In the genomic region with DNA sequence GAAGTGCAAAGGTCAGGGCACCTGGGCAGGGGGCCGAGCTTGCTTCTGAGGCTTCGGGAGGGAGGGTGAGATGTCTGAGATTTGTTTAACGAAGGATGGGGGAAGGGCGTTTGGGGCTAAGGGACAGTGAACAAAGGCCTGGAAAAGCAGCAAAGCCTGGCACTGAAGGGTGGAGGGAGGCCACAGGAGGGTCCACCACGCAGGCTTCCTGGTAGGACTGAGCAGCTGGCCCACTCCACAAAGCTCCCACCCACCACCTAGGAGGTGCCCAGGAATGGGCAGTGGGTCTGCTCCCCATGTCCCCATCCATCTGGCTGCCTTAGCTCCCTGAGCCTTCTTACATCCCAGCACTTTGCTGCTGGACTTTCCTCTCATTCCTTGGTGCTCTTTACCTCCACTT, we compare ENCODE assay signal across 16 cellular contexts. TPM values are rescaled to one million over a fixed set of nuclear protein-coding genes. Genes with fewer than 3 reads are reported as not detected.
A peak's percentile ranks its signal among the peaks of the same experiment; 100 is the strongest.
DNase-seq lines count a peak whose midpoint lies in the region; ATAC-seq and TF ChIP-seq lines count a peak whose summit lies in the region.
"Had no signal": no experiment of that assay in that cellular context is flagged by ENCODE, and none has a peak within 500 bp of the region (broad histone marks: within the 10 kb centered on the region; RNA-seq: fewer than 3 reads in every experiment).

No MANE protein-coding gene starts in this region.

- TF ChIP-seq CTCF in GM13976 (IDR thresholded peaks at IDR 0.05; ENCODE audit: borderline replicate concordance, control extremely low read depth, extremely low read depth, insufficient read depth, missing control alignments) (no peak), osteoblast (IDR thresholded peaks at IDR 0.05; ENCODE audit: extremely low read depth, low read depth, low read length) (no peak)

- H4K20me1 ChIP-seq in osteoblast (ENCODE audit: insufficient read depth, low read length) = no peaks in the 10 kb centered on the region

- DNase-seq in GM13976 (ENCODE audit: low spot score) = peak; percentile 3
- peak; percentile 72 for DNase-seq in mesenteric fat pad (ENCODE audit: low spot score)
- peak; percentile 54 for DNase-seq in osteoblast (ENCODE audit: insufficient read length, low spot score, missing footprints)
- no peak for DNase-seq in MG63
- DNase-seq in KBM-7 = no peak
- DNase-seq: BE2C; Caco-2; CD4-positive, alpha-beta memory T cell; DND-41; GDM1; GOT3 had no signal

- in situ Hi-C loops in GM13976 (cut with MboI; ENCODE audit: low sequenced_read_pairs, unreplicated experiment) (no loop called here), KBM-7 (cut with MboI; ENCODE audit: low pct_unique_long_range_greater_than_20kb, low sequenced_read_pairs) (no loop called here)

- H3K4me2 ChIP-seq in osteoblast (ENCODE audit: insufficient read depth, low read length) = no peak overlapping the region

- no peaks in the 10 kb centered on the region for H3K36me3 ChIP-seq in osteoblast (ENCODE audit: insufficient read depth, low read length)
- no peaks in the 10 kb centered on the region for H3K36me3 ChIP-seq in MG63
- H3K36me3 ChIP-seq: BE2C had no signal

- no peaks in the 10 kb centered on the region for H3K79me2 ChIP-seq in osteoblast (ENCODE audit: insufficient read depth, low read length)

- peaks cover 11% of the 10 kb centered on the region for H3K27me3 ChIP-seq in osteoblast (ENCODE audit: insufficient read depth, low read length)
- no peaks in the 10 kb centered on the region for H3K27me3 ChIP-seq in MG63
- H3K27me3 ChIP-seq: BE2C had no signal

- no peaks in the 10 kb centered on the region for H3K4me1 ChIP-seq in osteoblast (ENCODE audit: insufficient read depth, low read length)
- H3K4me1 ChIP-seq: BE2C, Caco-2 had no signal

- no peak for ATAC-seq in GM21576 (IDR thresholded peaks at IDR 0.05; ENCODE audit: unreplicated experiment)
- ATAC-seq in GM18498 (IDR thresholded peaks at IDR 0.05; ENCODE audit: unreplicated experiment) = no peak
- ATAC-seq: HCT116, K562 had no signal

- H3K4me3 ChIP-seq in osteoblast (ENCODE audit: insufficient read depth, low read length) (no peak overlapping the region), MG63 (no peak overlapping the region)
- H3K4me3 ChIP-seq: K562 had no signal

- H2AFZ ChIP-seq in osteoblast (ENCODE audit: low read length) = no peak overlapping the region

- H3K27ac ChIP-seq in osteoblast (ENCODE audit: low read depth, low read length) = no peak overlapping the region
- H3K27ac ChIP-seq: C4-2B had no signal

- no peaks in the 10 kb centered on the region for H3K9me3 ChIP-seq in osteoblast (ENCODE audit: low read depth, low read length)
- no peaks in the 10 kb centered on the region for H3K9me3 ChIP-seq in MG63
- H3K9me3 ChIP-seq: BE2C, Caco-2 had no signal

RNA-seq across cellular contexts. Expression of gene CXCL12, which starts 39.4 kb away (rescaled TPM):
- total RNA-seq in mesenteric fat pad = 347 TPM
- total RNA-seq in osteoblast = 288 and 358 TPM in 2 replicates
- 16.5 and 18.6 TPM in 2 replicates for total RNA-seq in MG63 (2014; rRNA removed; shearing (Covaris generic); ENCODE audit: low replicate concordance)
- total RNA-seq: CD4-positive, alpha-beta memory T cell had no signal

Comparison
In these comparisons a context has a peak if more than half of its experiments do, and no peak if none do; other contexts are left out.
1. DNase-seq: peak in GM13976 (single experiment), mesenteric fat pad (single experiment) and osteoblast (single experiment); none in MG63 (single experiment) and KBM-7 (single experiment).
2. RNA of gene CXCL12, which starts 39.4 kb away (total RNA-seq): 347 TPM in mesenteric fat pad (single experiment) and 288 to 358 TPM in osteoblast; 16.5 to 18.6 TPM in MG63; every median in the first group is over 10 times any median in the second.